In genomic region chr17:17582372-17582771, GRCh38 we compare ENCODE assay signal across 16 cellular contexts. TPM values are rescaled to one million over a fixed set of nuclear protein-coding genes. Genes with fewer than 3 reads are reported as not detected.
DNase-seq lines count a peak whose midpoint lies in the region; ATAC-seq and TF ChIP-seq lines count a peak whose summit lies in the region.
"Had no signal": no experiment of that assay in that cellular context is flagged by ENCODE, and none has a peak within 500 bp of the region (broad histone marks: within the 10 kb centered on the region; RNA-seq: fewer than 3 reads in every experiment).

No MANE protein-coding gene starts in this region.

- no peaks in the 10 kb centered on the region for H3K36me3 ChIP-seq in cardiac muscle cell
- H3K36me3 ChIP-seq in left ventricle myocardium inferior: no peaks in the 10 kb centered on the region
- no peaks in the 10 kb centered on the region for H3K36me3 ChIP-seq in hepatocyte (replicated peaks; ENCODE audit: insufficient read depth, low read depth)
- H3K36me3 ChIP-seq in mesodermal cell (ENCODE audit: control insufficient read depth, insufficient read depth, low read length): no peaks in the 10 kb centered on the region

- TF ChIP-seq CTCF in cardiac muscle cell (IDR thresholded peaks at IDR 0.05; ENCODE audit: low read depth, low read length) (no peak), left ventricle myocardium inferior (IDR thresholded peaks at IDR 0.05; ENCODE audit: borderline replicate concordance) (no peak), hepatocyte (IDR thresholded peaks at IDR 0.05; ENCODE audit: poor library complexity) (no peak), type B pancreatic cell (conservative IDR thresholded peaks at IDR 0.05) (no peak)

- intact Hi-C loops in left ventricle myocardium inferior (cut with micrococcal nuclease): no loop called here

- H3K27me3 ChIP-seq in cardiac muscle cell (no peaks in the 10 kb centered on the region), left ventricle myocardium inferior (ENCODE audit: low read depth) (no peaks in the 10 kb centered on the region), hepatocyte (no peaks in the 10 kb centered on the region)

- peak overlapping the region; percentile 96 for H3K27ac ChIP-seq in cardiac muscle cell
- no peak overlapping the region for H3K27ac ChIP-seq in left ventricle myocardium inferior (replicated peaks)
- peak overlapping the region; percentile 88 for H3K27ac ChIP-seq in hepatocyte
- H3K27ac ChIP-seq in mesodermal cell (ENCODE audit: low read depth, low read length, severe bottlenecking): peak overlapping the region; percentile 23
- H3K27ac ChIP-seq: 22Rv1 had no signal

- H3K36me3 Mint-ChIP-seq in type B pancreatic cell: peaks cover 3% of the 10 kb centered on the region
- H3K36me3 Mint-ChIP-seq: CD8-positive, alpha-beta T cell had no signal

- peaks cover 43% of the 10 kb centered on the region for H3K4me1 ChIP-seq in cardiac muscle cell (ENCODE audit: low read depth)
- H3K4me1 ChIP-seq in left ventricle myocardium inferior: no peaks in the 10 kb centered on the region
- H3K4me1 ChIP-seq in hepatocyte (ENCODE audit: insufficient read depth): peaks cover 17% of the 10 kb centered on the region
- H3K4me1 ChIP-seq in mesodermal cell (ENCODE audit: control insufficient read depth, insufficient read depth, low read length, poor library complexity, severe bottlenecking): peaks cover 15% of the 10 kb centered on the region

- no peak for DNase-seq in cardiac muscle cell (ENCODE audit: low read depth in 1 of 2, low spot score in 1 of 2)
- no peak for DNase-seq in left ventricle myocardium inferior
- DNase-seq in hepatocyte (ENCODE audit: low spot score): no peak
- DNase-seq in type B pancreatic cell (ENCODE audit: extremely low spot score, unreplicated experiment): no peak
- no peak for DNase-seq in NOMO-1 (lab: John Stamatoyannopoulos, UW; ENCODE audit: unreplicated experiment in 2 of 2)
- DNase-seq: CD8-positive, alpha-beta T cell; COR-L47; DMS153; DMS79 treated with DMSO at 0.1 percent for 48 hours; EL; HCEC 1CT had no signal

- peaks cover 19% of the 10 kb centered on the region for H3K4me1 Mint-ChIP-seq in type B pancreatic cell (ENCODE audit: unreplicated experiment)
- H3K4me1 Mint-ChIP-seq: CD14-positive monocyte had no signal

- H3K79me2 ChIP-seq in hepatocyte: peaks cover 31% of the 10 kb centered on the region

- H3K9me3 ChIP-seq in cardiac muscle cell (ENCODE audit: low read depth) (no peaks in the 10 kb centered on the region), left ventricle myocardium inferior (replicated peaks) (no peaks in the 10 kb centered on the region), hepatocyte (ENCODE audit: low read depth) (no peaks in the 10 kb centered on the region), mesodermal cell (ENCODE audit: control insufficient read depth, low read length) (no peaks in the 10 kb centered on the region)

- no peak overlapping the region for H3K4me2 ChIP-seq in hepatocyte

- no peak overlapping the region for H3K4me3 Mint-ChIP-seq in type B pancreatic cell
- H3K4me3 Mint-ChIP-seq: CD14-positive monocyte; CD8-positive, alpha-beta T cell had no signal

- WGBS in hepatocyte (ENCODE audit: low lambda C conversion rate, missing lambda C conversion rate): 79% methylated on average over 6 of the region's 6 CpGs
- WGBS in mesodermal cell (ENCODE audit: insufficient coverage in 2 of 2), 2 experiments: 96 to 100% methylated on average over 3 to 5 of the region's 6 CpGs

- no peak overlapping the region for H3K27ac Mint-ChIP-seq in type B pancreatic cell
- H3K27ac Mint-ChIP-seq: CD14-positive monocyte; CD8-positive, alpha-beta T cell had no signal

- H4K20me1 ChIP-seq in hepatocyte (ENCODE audit: insufficient read depth, poor library complexity, severe bottlenecking): no peaks in the 10 kb centered on the region

- H3K9me2 ChIP-seq in hepatocyte (replicated peaks; ENCODE audit: insufficient read depth): no peaks in the 10 kb centered on the region

- H3K4me3 ChIP-seq in cardiac muscle cell (no peak overlapping the region), left ventricle myocardium inferior (no peak overlapping the region), hepatocyte (no peak overlapping the region), mesodermal cell (ENCODE audit: extremely low read depth, insufficient read depth, low read length, poor library complexity, severe bottlenecking) (no peak overlapping the region)

- no peaks in the 10 kb centered on the region for H3K9me3 Mint-ChIP-seq in type B pancreatic cell
- H3K9me3 Mint-ChIP-seq: CD14-positive monocyte; CD8-positive, alpha-beta T cell had no signal

- H3K27me3 Mint-ChIP-seq in type B pancreatic cell: no peaks in the 10 kb centered on the region

- no peak overlapping the region for H2AFZ ChIP-seq in hepatocyte

- no peak for ATAC-seq in GM19351 (IDR thresholded peaks at IDR 0.05; ENCODE audit: unreplicated experiment)
- no peak for ATAC-seq in HG03159 (IDR thresholded peaks at IDR 0.05; ENCODE audit: unreplicated experiment)
- ATAC-seq: CD8-positive, alpha-beta T cell had no signal

RNA-seq across cellular contexts. Expression of gene PEMT, which starts 9.1 kb away (rescaled TPM):
- 126 and 196 TPM in 2 replicates for total RNA-seq in cardiac muscle cell
- 135 and 141 TPM in 2 replicates for polyA plus RNA-seq in cardiac muscle cell
- total RNA-seq in left ventricle myocardium inferior: 18.8 TPM
- 50.1 and 58.6 TPM in 2 replicates for total RNA-seq in hepatocyte
- polyA plus RNA-seq in hepatocyte: 70.4 and 78.9 TPM in 2 replicates
- polyA plus RNA-seq in mesodermal cell (2013, experiment 1 of 2): 42.7 TPM
- 33.5 TPM for polyA plus RNA-seq in mesodermal cell (2013, experiment 2 of 2)
- total RNA-seq in type B pancreatic cell (ENCODE audit: low replicate concordance): 32.1 and 34.9 TPM in 2 replicates
